Comparison of ENCODE assay signal across 9 cellular contexts in genomic region chr5:137075163-137075970, GRCh38.
DNase-seq lines count a peak whose midpoint lies in the region; ATAC-seq, FAIRE-seq and TF ChIP-seq lines count a peak whose summit lies in the region.
"Had no signal": no experiment of that assay in that cellular context is flagged by ENCODE, and none has a peak within 500 bp of the region (broad histone marks: within the 10 kb centered on the region; RNA-seq: fewer than 3 reads in every experiment).

No MANE protein-coding gene starts in this region.

- H3K4me2 ChIP-seq in MM.1S (ENCODE audit: low read depth, low read length), result no peak overlapping the region

- TF ChIP-seq CTCF in MM.1S (IDR thresholded peaks at IDR 0.05; ENCODE audit: low read length) (peak; percentile 62), fibroblast of the aortic adventitia (IDR thresholded peaks at IDR 0.05; ENCODE audit: insufficient read depth, low read length) (peak; percentile 66), gastrocnemius medialis (IDR thresholded peaks at IDR 0.05 in 4 of 5, conservative IDR thresholded peaks at IDR 0.05 in 1 of 5) (peak in 4 of 5 experiments; percentile 10 to 43 (median 32))

- no peak for TF ChIP-seq POLR2A in H54 (IDR thresholded peaks at IDR 0.05; ENCODE audit: low read depth, low read length)
- no peak for TF ChIP-seq POLR2A in gastrocnemius medialis (IDR thresholded peaks at IDR 0.05)

- no peaks in the 10 kb centered on the region for H3F3A ChIP-seq in MM.1S (ENCODE audit: insufficient read depth, low read length)

- no peaks in the 10 kb centered on the region for H3K36me3 Mint-ChIP-seq in activated CD4-positive, alpha-beta T cell treated with anti-CD3 and anti-CD28 coated beads, Interleukin-2, amount 10 ng/mL, durations not matched to agents 24 days and 14 days (ENCODE audit: low read depth)

- in situ Hi-C loops in gastrocnemius medialis (cut with MboI; ENCODE audit: low sequenced_read_pairs in 4 of 4), result no loop called here

- H3K4me3 Mint-ChIP-seq in activated CD4-positive, alpha-beta T cell treated with anti-CD3 and anti-CD28 coated beads, Interleukin-2, amount 10 ng/mL, durations not matched to agents 24 days and 14 days, result no peak overlapping the region

- H3K4me3 ChIP-seq in MM.1S (ENCODE audit: low read length), result no peak overlapping the region
- H3K4me3 ChIP-seq in fibroblast of the aortic adventitia (ENCODE audit: low read depth, low read length), result no peak overlapping the region
- no peak overlapping the region for H3K4me3 ChIP-seq in gastrocnemius medialis

- no peaks in the 10 kb centered on the region for H3K9me3 Mint-ChIP-seq in activated CD4-positive, alpha-beta T cell treated with anti-CD3 and anti-CD28 coated beads, Interleukin-2, amount 10 ng/mL, durations not matched to agents 24 days and 14 days

- peak; percentile 67 for DNase-seq in activated CD4-positive, alpha-beta T cell treated with anti-CD3 and anti-CD28 coated beads, Interleukin-2, amount 10 ng/mL, durations not matched to agents 24 days and 14 days
- no peak for DNase-seq in activated CD4-positive, alpha-beta T cell treated with anti-CD3 and anti-CD28 coated beads for 4 hours
- peak; percentile 78 for DNase-seq in H54 (ENCODE audit: insufficient read length, low spot score)
- peak; percentile 37 for DNase-seq in MM.1S
- peak; percentile 23 for DNase-seq in SKM-1 (lab: John Stamatoyannopoulos, UW; ENCODE audit: unreplicated experiment)
- peak; percentile 23 for DNase-seq in fibroblast of the aortic adventitia (ENCODE audit: low read depth)
- peak in 1 of 2 donors; percentile 32 for DNase-seq in gastrocnemius medialis
- DNase-seq in midbrain (lab: John Stamatoyannopoulos, UW), result no peak

- H4K20me1 ChIP-seq in MM.1S (ENCODE audit: insufficient read depth, low read length), result no peaks in the 10 kb centered on the region

- H3K27ac ChIP-seq in MM.1S (ENCODE audit: low read length), result no peak overlapping the region
- H3K27ac ChIP-seq in gastrocnemius medialis, result no peak overlapping the region

- ATAC-seq in gastrocnemius medialis, result peak in 1 of 2 donors; percentile 43

- peaks cover 3% of the 10 kb centered on the region for H3K27me3 Mint-ChIP-seq in activated CD4-positive, alpha-beta T cell treated with anti-CD3 and anti-CD28 coated beads, Interleukin-2, amount 10 ng/mL, durations not matched to agents 24 days and 14 days

- H3K27me3 ChIP-seq in MM.1S (replicated peaks; ENCODE audit: insufficient read depth, low read length) (no peaks in the 10 kb centered on the region), gastrocnemius medialis (no peaks in the 10 kb centered on the region)

- H3K9me3 ChIP-seq in MM.1S (replicated peaks; ENCODE audit: insufficient read depth, low read length) (no peaks in the 10 kb centered on the region), gastrocnemius medialis (no peaks in the 10 kb centered on the region)

- H3K4me1 ChIP-seq in MM.1S (ENCODE audit: low read length) (no peaks in the 10 kb centered on the region), gastrocnemius medialis (no peaks in the 10 kb centered on the region)

- H3K36me3 ChIP-seq in MM.1S (replicated peaks; ENCODE audit: insufficient read depth, low read length) (no peaks in the 10 kb centered on the region), gastrocnemius medialis (no peaks in the 10 kb centered on the region)

- no peak for FAIRE-seq in H54 (lab: Jason Lieb, UNC)
- FAIRE-seq: colon had no signal

- intact Hi-C loops in activated CD4-positive, alpha-beta T cell treated with anti-CD3 and anti-CD28 coated beads, Interleukin-2, amount 10 ng/mL, durations not matched to agents 24 days and 14 days (cut with micrococcal nuclease), result no loop called here
- intact Hi-C loops in gastrocnemius medialis (cut with DNase I; ENCODE audit: low total_unique reads), result no loop called here

- H3K4me1 Mint-ChIP-seq in activated CD4-positive, alpha-beta T cell treated with anti-CD3 and anti-CD28 coated beads, Interleukin-2, amount 10 ng/mL, durations not matched to agents 24 days and 14 days, result no peaks in the 10 kb centered on the region

- no peak overlapping the region for H3K9ac ChIP-seq in MM.1S (ENCODE audit: low read length)

- no peak overlapping the region for H3K27ac Mint-ChIP-seq in activated CD4-positive, alpha-beta T cell treated with anti-CD3 and anti-CD28 coated beads, Interleukin-2, amount 10 ng/mL, durations not matched to agents 24 days and 14 days

- H3K79me2 ChIP-seq in MM.1S (ENCODE audit: low read length), result no peaks in the 10 kb centered on the region

- no peak overlapping the region for H2AFZ ChIP-seq in MM.1S (ENCODE audit: low read length)

- no peaks in the 10 kb centered on the region for H3K9me2 ChIP-seq in MM.1S (replicated peaks; ENCODE audit: insufficient read depth, low read length)

Comparison
In these comparisons a context has a peak if more than half of its experiments do, and no peak if none do; other contexts are left out.
1. DNase-seq: peak in activated CD4-positive, alpha-beta T cell treated with anti-CD3 and anti-CD28 coated beads, Interleukin-2, amount 10 ng/mL, durations not matched to agents 24 days and 14 days (single experiment), H54 (single experiment), MM.1S (single experiment), SKM-1 (single experiment) and fibroblast of the aortic adventitia (single experiment); none in activated CD4-positive, alpha-beta T cell treated with anti-CD3 and anti-CD28 coated beads for 4 hours (0 of 2) and midbrain (single experiment).
2. Peak in every context shown above with its lines, with median percentiles within 50 percentile points of each other: CTCF ChIP-seq.